11 cellular contexts compared by ENCODE assay signal in the genomic region with DNA sequence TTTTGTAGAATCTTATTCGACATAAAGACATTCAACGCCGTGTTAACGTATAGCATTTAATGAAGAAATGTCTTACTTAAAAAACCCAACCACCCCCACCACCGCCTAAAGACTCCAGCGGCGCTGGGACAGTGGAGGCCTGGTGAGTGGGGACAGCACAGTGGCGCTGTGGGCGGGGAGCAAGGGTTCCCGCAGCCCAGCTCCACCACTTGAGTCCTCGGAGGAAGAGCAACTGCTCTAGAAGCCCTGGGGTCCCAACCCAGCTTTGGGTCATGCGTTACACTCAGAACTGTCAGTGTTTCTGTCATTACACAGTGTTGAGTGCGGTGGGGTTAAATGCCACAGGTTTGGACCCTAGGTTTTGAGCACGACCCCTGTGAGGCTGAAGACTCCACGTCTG.
DNase-seq lines count a peak whose midpoint lies in the region; ATAC-seq and TF ChIP-seq lines count a peak whose summit lies in the region.
"Had no signal": no experiment of that assay in that cellular context is flagged by ENCODE, and none has a peak within 500 bp of the region (broad histone marks: within the 10 kb centered on the region; RNA-seq: fewer than 3 reads in every experiment).

No MANE protein-coding gene starts in this region.

- no peak overlapping the region for H3K4me3 Mint-ChIP-seq in activated naive CD4-positive, alpha-beta T cell treated with anti-CD3 and anti-CD28 coated beads, Interleukin-2, amount 10 ng/mL, durations not matched to agents 7 days and 5 days

- H3K4me1 ChIP-seq in mucosa of rectum (ENCODE audit: control insufficient read depth in 2 of 2, insufficient read depth in 2 of 2, low read length in 2 of 2) (no peaks in the 10 kb centered on the region), tibial nerve (peaks cover 0 to 95% (median 24%) of the 10 kb centered on the region in 4 donors)

- CTCF ChIA-PET in activated naive CD4-positive, alpha-beta T cell treated with anti-CD3 and anti-CD28 coated beads, Interleukin-2, amount 10 ng/mL, durations not matched to agents 7 days and 5 days (lab: Charles Lee): no interaction called here

- H3K36me3 ChIP-seq in mucosa of rectum (ENCODE audit: control insufficient read depth in 2 of 2, insufficient read depth in 2 of 2, low read length in 2 of 2) (no peaks in the 10 kb centered on the region), tibial nerve (no peaks in the 10 kb centered on the region)

- H3K4me1 Mint-ChIP-seq in activated naive CD4-positive, alpha-beta T cell treated with anti-CD3 and anti-CD28 coated beads, Interleukin-2, amount 10 ng/mL, durations not matched to agents 7 days and 5 days: peaks cover 73% of the 10 kb centered on the region

- H3K9me3 ChIP-seq in mucosa of rectum (ENCODE audit: control insufficient read depth in 2 of 2, low read length in 2 of 2) (no peaks in the 10 kb centered on the region), tibial nerve (no peaks in the 10 kb centered on the region)

- 75 to 77% methylated on average over 15 of the region's 15 CpGs for WGBS in tibial nerve, 2 donors

- TF ChIP-seq CTCF in coronary artery (IDR thresholded peaks at IDR 0.05) (no peak), tibial nerve (IDR thresholded peaks at IDR 0.05) (no peak)

- H3K4me3 ChIP-seq in coronary artery (peak overlapping the region; percentile 67), mucosa of rectum (ENCODE audit: low read length in 2 of 2) (no peak overlapping the region), tibial nerve (no peak overlapping the region)

- DNase-seq in activated naive CD4-positive, alpha-beta T cell treated with anti-CD3 and anti-CD28 coated beads, Interleukin-2, amount 50 U/mL, for 72 hours (ENCODE audit: low spot score in 2 of 2): no peak
- no peak for DNase-seq in activated naive CD4-positive, alpha-beta T cell treated with anti-CD3 and anti-CD28 coated beads, Interleukin-2, amount 10 ng/mL, durations not matched to agents 7 days and 5 days
- no peak for DNase-seq in coronary artery (ENCODE audit: low spot score)
- DNase-seq in tibial nerve (ENCODE audit: low spot score in 2 of 2): no peak
- no peak for DNase-seq in effector CD4-positive, alpha-beta T cell
- DNase-seq: DMS79 treated with DMSO at 0.1 percent for 48 hours; NCI-H446 treated with DMSO at 0.1 percent for 48 hours; stimulated activated naive CD8-positive, alpha-beta T cell treated with anti-CD3 and anti-CD28 coated beads, Interleukin-15, amount 100 ng/mL, for 72 hours had no signal

- no peak for TF ChIP-seq POLR2A in tibial nerve (IDR thresholded peaks at IDR 0.05)

- H3K27ac ChIP-seq in coronary artery (peak overlapping the region; percentile 85 to 92), mucosa of rectum (ENCODE audit: low read depth in 2 of 2, low read length in 2 of 2) (peak overlapping the region; percentile 38 to 45), tibial nerve (peak overlapping the region in 3 of 4 donors; percentile 52 to 80 (median 53))

- peaks cover 8 to 43% of the 10 kb centered on the region in 2 donors for H3K36me3 Mint-ChIP-seq in activated naive CD4-positive, alpha-beta T cell treated with anti-CD3 and anti-CD28 coated beads, Interleukin-2, amount 50 U/mL, for 72 hours
- peaks cover 27% of the 10 kb centered on the region for H3K36me3 Mint-ChIP-seq in activated naive CD4-positive, alpha-beta T cell treated with anti-CD3 and anti-CD28 coated beads, Interleukin-2, amount 10 ng/mL, durations not matched to agents 7 days and 5 days

- no peaks in the 10 kb centered on the region for H3K9me3 Mint-ChIP-seq in activated naive CD4-positive, alpha-beta T cell treated with anti-CD3 and anti-CD28 coated beads, Interleukin-2, amount 50 U/mL, for 72 hours
- H3K9me3 Mint-ChIP-seq in activated naive CD4-positive, alpha-beta T cell treated with anti-CD3 and anti-CD28 coated beads, Interleukin-2, amount 10 ng/mL, durations not matched to agents 7 days and 5 days: no peaks in the 10 kb centered on the region
- H3K9me3 Mint-ChIP-seq: stimulated activated naive CD8-positive, alpha-beta T cell treated with anti-CD3 and anti-CD28 coated beads, Interleukin-15, amount 100 ng/mL, for 72 hours had no signal

- H3K9ac ChIP-seq in mucosa of rectum (ENCODE audit: low read depth in 1 of 2, low read length in 2 of 2): no peak overlapping the region

- no peak for TF ChIP-seq EP300 in tibial nerve (IDR thresholded peaks at IDR 0.05)

- H3K27ac Mint-ChIP-seq in activated naive CD4-positive, alpha-beta T cell treated with anti-CD3 and anti-CD28 coated beads, Interleukin-2, amount 50 U/mL, for 72 hours: peak overlapping the region; percentile 32 to 91
- H3K27ac Mint-ChIP-seq in activated naive CD4-positive, alpha-beta T cell treated with anti-CD3 and anti-CD28 coated beads, Interleukin-2, amount 10 ng/mL, durations not matched to agents 7 days and 5 days: no peak overlapping the region

- H3K27me3 ChIP-seq in mucosa of rectum (ENCODE audit: control insufficient read depth in 2 of 2, insufficient read depth in 2 of 2, low read length in 2 of 2) (no peaks in the 10 kb centered on the region), tibial nerve (no peaks in the 10 kb centered on the region)

- H3K27me3 Mint-ChIP-seq in activated naive CD4-positive, alpha-beta T cell treated with anti-CD3 and anti-CD28 coated beads, Interleukin-2, amount 10 ng/mL, durations not matched to agents 7 days and 5 days: no peaks in the 10 kb centered on the region
- H3K27me3 Mint-ChIP-seq: stimulated activated naive CD8-positive, alpha-beta T cell treated with anti-CD3 and anti-CD28 coated beads, Interleukin-15, amount 100 ng/mL, for 72 hours had no signal

- ATAC-seq in activated naive CD4-positive, alpha-beta T cell treated with anti-CD3 and anti-CD28 coated beads, Interleukin-2, amount 50 U/mL, for 72 hours: no peak
- no peak for ATAC-seq in HG02678 (IDR thresholded peaks at IDR 0.05; ENCODE audit: unreplicated experiment)
- no peak for ATAC-seq in GM21526 (IDR thresholded peaks at IDR 0.05; ENCODE audit: low FRiP score, unreplicated experiment)
